ENCODE assay signal across 7 cellular contexts in the genomic region with DNA sequence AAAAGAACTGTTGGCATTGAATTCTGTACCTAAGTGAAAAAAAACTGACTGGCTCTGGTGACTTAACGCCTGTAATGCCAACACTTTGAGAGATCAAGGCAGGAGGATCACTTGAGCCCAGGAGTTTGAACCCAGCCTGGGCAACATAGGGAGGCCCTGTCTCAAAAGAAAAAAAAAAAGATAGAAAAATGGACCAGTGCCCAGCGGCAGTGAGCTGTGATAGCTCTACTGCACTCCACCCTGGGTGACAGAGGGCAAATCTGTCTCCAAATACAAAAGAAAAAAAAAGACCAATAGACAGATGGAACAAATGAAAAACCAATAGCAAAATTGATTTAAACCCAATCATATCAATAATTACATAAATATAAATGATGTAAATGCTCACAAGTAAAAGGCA. TPM values are rescaled to one million over a fixed set of nuclear protein-coding genes. Genes with fewer than 3 reads are reported as not detected.
DNase-seq lines count a peak whose midpoint lies in the region; ATAC-seq and TF ChIP-seq lines count a peak whose summit lies in the region.
"Had no signal": no experiment of that assay in that cellular context is flagged by ENCODE, and none has a peak within 500 bp of the region (broad histone marks: within the 10 kb centered on the region; RNA-seq: fewer than 3 reads in every experiment).

No MANE protein-coding gene starts in this region.

- peaks cover 22% of the 10 kb centered on the region for H3K9me3 Mint-ChIP-seq in activated T-helper 2 cell treated with anti-CD3 and anti-CD28 coated beads, Interferon-gamma antibody, Interleukin-2, Interleukin-4, amounts not matched to agents 10 μg/mL and 5 μg/mL and 100 μg/mL, durations not matched to agents 14 hours and 24 hours and 36 hours

- peaks cover 3% of the 10 kb centered on the region for H3K4me1 Mint-ChIP-seq in activated T-helper 2 cell treated with anti-CD3 and anti-CD28 coated beads, Interferon-gamma antibody, Interleukin-2, Interleukin-4, amounts not matched to agents 10 μg/mL and 5 μg/mL and 100 μg/mL, durations not matched to agents 14 hours and 24 hours and 36 hours (ENCODE audit: low read depth)

- H3K4me3 Mint-ChIP-seq in activated T-helper 2 cell treated with anti-CD3 and anti-CD28 coated beads, Interferon-gamma antibody, Interleukin-2, Interleukin-4, amounts not matched to agents 10 μg/mL and 5 μg/mL and 100 μg/mL, durations not matched to agents 14 hours and 24 hours and 36 hours (ENCODE audit: low read depth), result peak overlapping the region; percentile 37

- intact Hi-C loops in activated T-helper 2 cell treated with anti-CD3 and anti-CD28 coated beads, Interferon-gamma antibody, Interleukin-2, Interleukin-4, amounts not matched to agents 10 μg/mL and 5 μg/mL and 100 μg/mL, durations not matched to agents 14 hours and 24 hours and 36 hours (cut with micrococcal nuclease), result no loop called here
- intact Hi-C loops in left colon (cut with DNase I, micrococcal nuclease), result no loop called here

- H3K36me3 Mint-ChIP-seq in activated T-helper 2 cell treated with anti-CD3 and anti-CD28 coated beads, Interferon-gamma antibody, Interleukin-2, Interleukin-4, amounts not matched to agents 10 μg/mL and 5 μg/mL and 100 μg/mL, durations not matched to agents 14 hours and 24 hours and 36 hours (ENCODE audit: low read depth), result peaks cover 19% of the 10 kb centered on the region

- H3K27me3 Mint-ChIP-seq in activated T-helper 2 cell treated with anti-CD3 and anti-CD28 coated beads, Interferon-gamma antibody, Interleukin-2, Interleukin-4, amounts not matched to agents 10 μg/mL and 5 μg/mL and 100 μg/mL, durations not matched to agents 14 hours and 24 hours and 36 hours (ENCODE audit: low read depth), result peaks cover 5% of the 10 kb centered on the region

- H3K27ac Mint-ChIP-seq in activated T-helper 2 cell treated with anti-CD3 and anti-CD28 coated beads, Interferon-gamma antibody, Interleukin-2, Interleukin-4, amounts not matched to agents 10 μg/mL and 5 μg/mL and 100 μg/mL, durations not matched to agents 14 hours and 24 hours and 36 hours, result no peak overlapping the region

- in situ Hi-C loops in G401 (cut with HindIII; ENCODE audit: low sequenced_read_pairs), result no loop called here

- peak overlapping the region; percentile 77 for H3K27ac ChIP-seq in 22Rv1
- H3K27ac ChIP-seq: foreskin keratinocyte had no signal

- peak; percentile 27 for ATAC-seq in left colon
- ATAC-seq in HG02981 (IDR thresholded peaks at IDR 0.05; ENCODE audit: unreplicated experiment), result no peak
- no peak for ATAC-seq in GM19455 (IDR thresholded peaks at IDR 0.05; ENCODE audit: unreplicated experiment)

- DNase-seq in activated T-helper 2 cell treated with anti-CD3 and anti-CD28 coated beads, Interferon-gamma antibody, Interleukin-2, Interleukin-4, amounts not matched to agents 10 μg/mL and 5 μg/mL and 100 μg/mL, durations not matched to agents 14 hours and 24 hours and 36 hours (ENCODE audit: low spot score), result no peak
- DNase-seq in left colon (no peak), G401 (ENCODE audit: low spot score) (no peak)

- TF ChIP-seq CTCF in 22Rv1 (IDR thresholded peaks at IDR 0.05), result no peak

RNA-seq across cellular contexts. Expression of a gene that starts 0.7 kb away (rescaled TPM):
- 1.4 and 2.1 TPM in 2 replicates for total RNA-seq in activated T-helper 2 cell treated with anti-CD3 and anti-CD28 coated beads, Interferon-gamma antibody, Interleukin-2, Interleukin-4, amounts not matched to agents 10 μg/mL and 5 μg/mL and 100 μg/mL, durations not matched to agents 14 hours and 24 hours and 36 hours
- total RNA-seq in left colon, result 10 to 100 TPM; 92.5 to 94.3 TPM
- total RNA-seq in G401 (2014; rRNA removed; shearing (Covaris generic)), result not detected in 2 replicates

RNA-seq across cellular contexts. Expression of a gene that starts 22.7 kb away (rescaled TPM):
- 34.3 and 38.8 TPM in 2 replicates for total RNA-seq in activated T-helper 2 cell treated with anti-CD3 and anti-CD28 coated beads, Interferon-gamma antibody, Interleukin-2, Interleukin-4, amounts not matched to agents 10 μg/mL and 5 μg/mL and 100 μg/mL, durations not matched to agents 14 hours and 24 hours and 36 hours
- 100 to 1,000 TPM in 1 of 2 donors, 10 to 100 TPM in 1; 98.7 to 104 TPM for total RNA-seq in left colon
- 140 and 142 TPM in 2 replicates for total RNA-seq in G401 (2014; rRNA removed; shearing (Covaris generic))

RNA-seq across cellular contexts. Expression of a gene that starts 22.9 kb away (rescaled TPM):
- 10.6 and 12.1 TPM in 2 replicates for total RNA-seq in activated T-helper 2 cell treated with anti-CD3 and anti-CD28 coated beads, Interferon-gamma antibody, Interleukin-2, Interleukin-4, amounts not matched to agents 10 μg/mL and 5 μg/mL and 100 μg/mL, durations not matched to agents 14 hours and 24 hours and 36 hours
- 10 to 100 TPM; 13.7 to 16.1 TPM for total RNA-seq in left colon
- 49.6 and 55.1 TPM in 2 replicates for total RNA-seq in G401 (2014; rRNA removed; shearing (Covaris generic))

RNA-seq across cellular contexts. Expression of a gene that starts 37.6 kb away (rescaled TPM):
- 109 and 113 TPM in 2 replicates for total RNA-seq in activated T-helper 2 cell treated with anti-CD3 and anti-CD28 coated beads, Interferon-gamma antibody, Interleukin-2, Interleukin-4, amounts not matched to agents 10 μg/mL and 5 μg/mL and 100 μg/mL, durations not matched to agents 14 hours and 24 hours and 36 hours
- total RNA-seq in left colon, result 10 to 100 TPM; 16.3 to 18.5 TPM
- 100 and 101 TPM in 2 replicates for total RNA-seq in G401 (2014; rRNA removed; shearing (Covaris generic))

RNA-seq across cellular contexts. Expression of a gene that starts 37.9 kb away (rescaled TPM):
- 54.0 and 57.4 TPM in 2 replicates for total RNA-seq in activated T-helper 2 cell treated with anti-CD3 and anti-CD28 coated beads, Interferon-gamma antibody, Interleukin-2, Interleukin-4, amounts not matched to agents 10 μg/mL and 5 μg/mL and 100 μg/mL, durations not matched to agents 14 hours and 24 hours and 36 hours
- total RNA-seq in left colon, result 10 to 100 TPM; 33.2 to 41.1 TPM
- 63.9 and 65.0 TPM in 2 replicates for total RNA-seq in G401 (2014; rRNA removed; shearing (Covaris generic))

Comparison
In these comparisons a context has a peak if more than half of its experiments do, and no peak if none do; other contexts are left out.
1. RNA of a gene that starts 0.7 kb away (total RNA-seq): 92.5 to 94.3 TPM in left colon; 1.4 to 2.1 TPM in activated T-helper 2 cell treated with anti-CD3 and anti-CD28 coated beads, Interferon-gamma antibody, Interleukin-2, Interleukin-4, amounts not matched to agents 10 μg/mL and 5 μg/mL and 100 μg/mL, durations not matched to agents 14 hours and 24 hours and 36 hours and not detected in G401; every median in the first group is over 10 times any median in the second.